In the genomic region with DNA sequence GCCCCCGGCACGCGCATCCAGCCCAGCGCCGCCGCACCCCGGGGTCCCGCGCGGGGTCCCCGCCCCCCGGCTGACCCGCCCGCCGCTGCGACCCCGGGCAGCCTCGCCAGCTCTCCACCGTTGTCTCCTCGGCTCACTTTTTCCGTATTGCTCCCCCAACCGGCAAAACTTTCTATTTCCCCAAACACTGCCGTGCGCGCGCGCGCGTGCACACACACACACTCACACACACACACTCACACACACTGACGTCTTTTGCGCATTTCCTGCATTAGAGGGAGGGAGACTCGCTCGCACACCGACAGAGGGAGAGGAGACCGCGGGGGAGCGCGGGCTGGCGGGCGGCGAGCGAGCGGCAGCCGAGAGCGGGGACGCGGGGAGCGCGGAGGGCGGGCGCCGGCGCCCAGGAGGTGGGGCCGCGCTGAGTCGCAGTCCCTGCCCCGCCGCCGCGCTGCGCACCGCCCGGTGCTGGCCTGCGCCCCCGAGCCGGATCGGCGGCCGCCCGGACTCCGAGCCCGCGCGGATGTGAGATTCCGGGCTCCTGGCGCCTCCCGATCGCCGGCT, we compare ENCODE assay signal across 8 cellular contexts. TPM values are rescaled to one million over a fixed set of nuclear protein-coding genes. Genes with fewer than 3 reads are reported as not detected.
DNase-seq lines count a peak whose midpoint lies in the region; ATAC-seq and TF ChIP-seq lines count a peak whose summit lies in the region.

No MANE protein-coding gene starts in this region.

- ATAC-seq in GM21786 (IDR thresholded peaks at IDR 0.05; ENCODE audit: unreplicated experiment), result peak; percentile 65
- peak; percentile 90 for ATAC-seq in stimulated activated naive CD8-positive, alpha-beta T cell treated with anti-CD3 and anti-CD28 coated beads, Interleukin-15, amount 100 ng/mL, for 72 hours

- no peaks in the 10 kb centered on the region for H3K36me3 Mint-ChIP-seq in neural crest cell (ENCODE audit: low read depth)

- H3K9me3 ChIP-seq in KOPT-K1 (ENCODE audit: insufficient read depth, low read length, poor library complexity, severe bottlenecking), result no peaks in the 10 kb centered on the region

- DNase-seq in ELF-1 (ENCODE audit: low read depth, low spot score) (peak; percentile 85), SHP77 (lab: John Stamatoyannopoulos, UW) (peak; percentile 44 to 58), activated gamma-delta T cell (lab: John Stamatoyannopoulos, UW) (peak; percentile 86), fibroblast of villous mesenchyme (ENCODE audit: low read depth) (peak; percentile 98), neural crest cell (ENCODE audit: low read depth, low spot score) (peak; percentile 90)
- peak; percentile 90 to 91 for DNase-seq in stimulated activated naive CD8-positive, alpha-beta T cell treated with anti-CD3 and anti-CD28 coated beads, Interleukin-15, amount 100 ng/mL, for 72 hours

- H3K27me3 Mint-ChIP-seq in neural crest cell (ENCODE audit: low read depth), result peaks cover 38% of the 10 kb centered on the region
- H3K27me3 Mint-ChIP-seq in stimulated activated naive CD8-positive, alpha-beta T cell treated with anti-CD3 and anti-CD28 coated beads, Interleukin-15, amount 100 ng/mL, for 72 hours, result peaks cover 12% of the 10 kb centered on the region

- peak overlapping the region; percentile 75 for H3K27ac ChIP-seq in KOPT-K1 (ENCODE audit: low read depth, low read length, poor library complexity, severe bottlenecking)

- peak overlapping the region; percentile 96 for H3K4me3 Mint-ChIP-seq in neural crest cell
- peak overlapping the region; percentile 90 to 94 for H3K4me3 Mint-ChIP-seq in stimulated activated naive CD8-positive, alpha-beta T cell treated with anti-CD3 and anti-CD28 coated beads, Interleukin-15, amount 100 ng/mL, for 72 hours

- TF ChIP-seq CTCF in fibroblast of villous mesenchyme (IDR thresholded peaks at IDR 0.05; ENCODE audit: insufficient read depth, low read depth, low read length), result peak; percentile 40
- TF ChIP-seq CTCF in neural crest cell (conservative IDR thresholded peaks at IDR 0.05), result peak; percentile 43

- no peaks in the 10 kb centered on the region for H3K9me3 Mint-ChIP-seq in neural crest cell
- H3K9me3 Mint-ChIP-seq in stimulated activated naive CD8-positive, alpha-beta T cell treated with anti-CD3 and anti-CD28 coated beads, Interleukin-15, amount 100 ng/mL, for 72 hours, result no peaks in the 10 kb centered on the region

- H3K4me1 Mint-ChIP-seq in neural crest cell, result peaks cover 34% of the 10 kb centered on the region
- H3K4me1 Mint-ChIP-seq in stimulated activated naive CD8-positive, alpha-beta T cell treated with anti-CD3 and anti-CD28 coated beads, Interleukin-15, amount 100 ng/mL, for 72 hours, result peaks cover 19% of the 10 kb centered on the region

- peak overlapping the region; percentile 83 for H3K4me3 ChIP-seq in fibroblast of villous mesenchyme (ENCODE audit: low read depth, low read length)

- no peaks in the 10 kb centered on the region for H3K36me3 ChIP-seq in KOPT-K1 (ENCODE audit: insufficient read depth, low read length)

- H3K27ac Mint-ChIP-seq in neural crest cell (ENCODE audit: unreplicated experiment), result peak overlapping the region; percentile 46
- peak overlapping the region; percentile 98 for H3K27ac Mint-ChIP-seq in stimulated activated naive CD8-positive, alpha-beta T cell treated with anti-CD3 and anti-CD28 coated beads, Interleukin-15, amount 100 ng/mL, for 72 hours

RNA-seq across cellular contexts. Expression of gene PRKCE, which starts 0.5 kb away (rescaled TPM):
- 19.0 and 27.2 TPM in 2 replicates for total RNA-seq in fibroblast of villous mesenchyme
- 15.6 and 15.9 TPM in 2 replicates for total RNA-seq in neural crest cell

RNA-seq across cellular contexts. Expression of gene SRBD1, which starts 39.9 kb away (rescaled TPM):
- 19.6 and 31.1 TPM in 2 replicates for total RNA-seq in fibroblast of villous mesenchyme
- total RNA-seq in neural crest cell, result 20.1 and 21.4 TPM in 2 replicates

Comparison
In these comparisons a context has a peak if more than half of its experiments do, and no peak if none do; other contexts are left out.
1. Peak in every context shown above with its lines: DNase-seq, ATAC-seq, H3K4me3 ChIP-seq and H3K27ac ChIP-seq.